In the genomic region with DNA sequence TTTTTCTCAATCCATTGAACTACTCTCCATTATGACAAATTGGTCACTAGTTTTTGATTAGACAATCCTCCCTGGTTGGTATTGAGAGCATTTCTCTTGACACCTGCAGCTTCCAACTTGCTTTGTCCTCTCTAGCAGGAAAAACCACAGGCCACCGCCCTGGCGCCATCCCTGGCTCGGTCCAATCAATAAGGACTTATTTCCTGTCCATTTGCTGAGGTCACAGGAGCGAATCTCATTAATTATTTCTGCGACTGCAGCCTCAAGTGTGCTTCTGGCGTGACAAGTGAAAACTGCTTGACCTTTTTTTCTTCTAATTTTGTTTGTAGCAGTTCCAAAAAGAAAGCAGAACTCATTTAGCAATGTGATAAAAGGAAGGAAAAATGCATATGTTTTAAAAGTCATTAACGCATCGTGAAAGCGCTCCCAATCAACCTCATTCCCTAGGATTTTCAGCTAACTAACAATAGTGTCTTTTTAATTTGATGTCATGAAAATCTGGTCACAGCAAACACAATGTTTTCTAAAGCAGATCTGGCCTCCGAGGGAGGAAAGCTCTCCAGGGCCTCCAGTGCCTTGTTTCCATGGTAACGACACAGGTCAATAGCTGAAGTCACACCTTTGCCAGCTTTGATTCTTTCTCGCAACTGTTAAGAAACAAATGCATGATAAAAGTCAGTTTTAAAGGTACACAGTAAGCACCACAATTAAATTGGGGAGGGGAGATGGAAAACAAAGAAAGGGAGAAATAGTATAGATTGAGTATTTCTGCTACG, we compare ENCODE assay signal across 1 cellular context.
TF ChIP-seq lines count a peak whose summit lies in the region.

No MANE protein-coding gene starts in this region.

TF ChIP-seq in GM23338, 12 proteins besides CTCF, POLR2A, EP300 and RAD21 (continued from another document):
- TF ChIP-seq ZNF462 (CRISPR knock-in tag; IDR thresholded peaks at IDR 0.05) = no peak
- TF ChIP-seq JUNB (IDR thresholded peaks at IDR 0.05; ENCODE audit: unreplicated experiment) = no peak
